11 cellular contexts compared by ENCODE assay signal in genomic region chr13:110507678-110508381, GRCh38. TPM values are rescaled to one million over a fixed set of nuclear protein-coding genes. Genes with fewer than 3 reads are reported as not detected.
DNase-seq lines count a peak whose midpoint lies in the region; ATAC-seq lines count a peak whose summit lies in the region.
"Had no signal": no experiment of that assay in that cellular context is flagged by ENCODE, and none has a peak within 500 bp of the region (broad histone marks: within the 10 kb centered on the region; RNA-seq: fewer than 3 reads in every experiment).

No MANE protein-coding gene starts in this region.

- H3K4me1 ChIP-seq in mucosa of stomach (ENCODE audit: control insufficient read depth, insufficient read depth, low read length), result peaks cover 62% of the 10 kb centered on the region
- H3K4me1 ChIP-seq: vagina had no signal

- no peaks in the 10 kb centered on the region for H3K9me3 ChIP-seq in mucosa of stomach (ENCODE audit: control insufficient read depth, low read length)
- H3K9me3 ChIP-seq: vagina had no signal

- H3K27ac ChIP-seq in epithelial cell of prostate, result peak overlapping the region; percentile 23
- H3K27ac ChIP-seq: vagina had no signal

- peak; percentile 79 for ATAC-seq in Right ventricle myocardium inferior
- no peak for ATAC-seq in GM21576 (IDR thresholded peaks at IDR 0.05; ENCODE audit: unreplicated experiment)
- ATAC-seq: activated CD4-positive, CD25-positive, alpha-beta regulatory T cell treated with anti-CD3 and anti-CD28 coated beads, Interleukin-2, amount 50 U/mL, for 24 hours had no signal

- peak overlapping the region; percentile 1 for H3K4me3 ChIP-seq in mucosa of stomach (ENCODE audit: low read length)
- H3K4me3 ChIP-seq: vagina had no signal

- no peaks in the 10 kb centered on the region for H3K36me3 ChIP-seq in mucosa of stomach (ENCODE audit: control insufficient read depth, insufficient read depth, low read length)

- peak overlapping the region; percentile 66 for H3K9ac ChIP-seq in mucosa of stomach (ENCODE audit: low read length)

- DNase-seq in Right ventricle myocardium inferior (ENCODE audit: missing footprints) (no peak), cardiac septum (ENCODE audit: low spot score) (no peak), epithelial cell of prostate (ENCODE audit: low read depth, low spot score) (no peak), ureter (ENCODE audit: low spot score) (peak; percentile 80), NCI-H1436 treated with DMSO at 0.1 percent for 48 hours (lab: John Stamatoyannopoulos, UW) (no peak), SKM-1 (lab: John Stamatoyannopoulos, UW; ENCODE audit: unreplicated experiment) (no peak)
- DNase-seq: MV-4-11 had no signal

- intact Hi-C loops in Right ventricle myocardium inferior (cut with DNase I), result loop anchor here (1.0 to 5.0 kb wide), 4 partner anchors 13 to 52 kb away; no protein-coding TSS in a partner anchor
- intact Hi-C loops in cardiac septum (cut with DNase I), result loop anchor here (2.0 kb wide), 2 partner anchors 17 to 53 kb away; partner anchors contain the start of gene RAB20

- H3K27me3 ChIP-seq in mucosa of stomach (ENCODE audit: control insufficient read depth, insufficient read depth, low read length), result no peaks in the 10 kb centered on the region
- H3K27me3 ChIP-seq: vagina had no signal

RNA-seq across cellular contexts. Expression of gene RAB20, which starts 53.7 kb away (rescaled TPM):
- total RNA-seq in Right ventricle myocardium inferior (10.5 TPM), cardiac septum (12.6 TPM), ureter (35.4 TPM)
